In the genomic region with DNA sequence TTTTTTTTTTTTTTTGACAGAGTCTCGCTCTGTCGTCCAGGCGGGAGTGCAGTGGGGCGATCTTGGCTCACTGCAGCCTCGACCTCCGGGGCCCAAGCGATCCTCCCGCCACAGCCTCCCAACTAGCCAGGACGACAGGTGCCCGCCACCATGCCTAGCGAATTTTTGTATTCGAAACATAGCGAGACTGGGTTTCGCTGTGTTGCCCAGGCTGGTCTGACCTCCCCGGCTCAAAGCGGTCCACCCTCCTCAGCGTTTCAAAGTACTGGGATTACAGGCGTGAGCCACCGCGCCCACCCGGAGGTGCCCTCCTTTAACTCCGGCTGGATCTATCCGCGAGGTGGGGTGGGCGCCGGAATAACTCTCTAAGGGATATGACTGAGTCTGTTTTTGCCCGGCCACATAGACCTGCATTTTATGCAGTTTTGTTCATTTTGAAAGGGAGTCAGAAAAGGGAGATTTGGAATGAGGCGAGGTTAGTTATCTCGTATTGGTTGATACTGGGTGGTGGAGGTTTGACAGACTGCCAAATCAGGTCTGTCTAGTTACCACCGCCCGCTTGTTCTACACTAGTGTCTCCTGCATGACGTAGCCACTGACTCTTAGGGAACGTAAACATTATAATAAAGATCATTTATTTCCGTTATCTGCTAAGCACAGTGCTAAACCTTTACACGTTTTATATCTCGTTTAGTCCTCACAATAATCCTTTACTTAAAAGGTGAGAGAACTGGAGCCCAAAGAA, we compare ENCODE assay signal across 8 cellular contexts. TPM values are rescaled to one million over a fixed set of nuclear protein-coding genes. Genes with fewer than 3 reads are reported as not detected.
DNase-seq lines count a peak whose midpoint lies in the region; ATAC-seq and TF ChIP-seq lines count a peak whose summit lies in the region.

No MANE protein-coding gene starts in this region.

- H3K4me1 Mint-ChIP-seq in GM23338 = peaks cover 15% of the 10 kb centered on the region

- H3F3A ChIP-seq in GM23338 (replicated peaks; ENCODE audit: low read depth) = peaks cover 20% of the 10 kb centered on the region; the same call in 1 of the 2 replicates

- ATAC-seq in GM23338 = no peak; the same call in 2 of the 3 replicates
- no peak for ATAC-seq in HG03457 (IDR thresholded peaks at IDR 0.05; ENCODE audit: unreplicated experiment)
- ATAC-seq in HG03139 (IDR thresholded peaks at IDR 0.05; ENCODE audit: unreplicated experiment) = no peak

- H3K9me3 Mint-ChIP-seq in GM23338 = no peaks in the 10 kb centered on the region

- H3K27ac Mint-ChIP-seq in GM23338 = peak overlapping the region; percentile 80

- intact Hi-C loops in sigmoid colon (cut with DNase I) = no loop called here

- no peaks in the 10 kb centered on the region for H3K27me3 Mint-ChIP-seq in GM23338 (ENCODE audit: insufficient read depth, low read depth, poor library complexity)

- H2AFZ ChIP-seq in GM23338 = no peak overlapping the region

- peaks cover 33% of the 10 kb centered on the region for H4K20me1 ChIP-seq in GM23338 (replicated peaks; ENCODE audit: insufficient read depth)

- peaks cover 43% of the 10 kb centered on the region for H3K79me2 ChIP-seq in GM23338 (replicated peaks; ENCODE audit: insufficient read depth)

- TF ChIP-seq POLR2A in sigmoid colon (IDR thresholded peaks at IDR 0.05) = no peak

- H3K36me3 Mint-ChIP-seq in GM23338 (ENCODE audit: low read depth) = peaks cover 36% of the 10 kb centered on the region

- H3K27me3 ChIP-seq in GM23338 (ENCODE audit: insufficient read depth) = no peaks in the 10 kb centered on the region
- no peaks in the 10 kb centered on the region for H3K27me3 ChIP-seq in SJSA1 (replicated peaks)
- no peaks in the 10 kb centered on the region for H3K27me3 ChIP-seq in sigmoid colon

- no peak for TF ChIP-seq EP300 in sigmoid colon (IDR thresholded peaks at IDR 0.05)

- no peaks in the 10 kb centered on the region for H3K9me2 ChIP-seq in GM23338 (ENCODE audit: insufficient read depth)

- H3K9me3 ChIP-seq in SJSA1 (replicated peaks) (no peaks in the 10 kb centered on the region), sigmoid colon (no peaks in the 10 kb centered on the region)

- 55 to 74% methylated on average over 36 of the region's 36 CpGs for WGBS in sigmoid colon, 2 donors

- H3K36me3 ChIP-seq in GM23338 (ENCODE audit: insufficient read depth) (peaks cover 16% of the 10 kb centered on the region), SJSA1 (peaks cover 34% of the 10 kb centered on the region), sigmoid colon (peaks cover 0 to 6% (median 2%) of the 10 kb centered on the region in 4 donors)

- H3K4me1 ChIP-seq in GM23338 (ENCODE audit: insufficient read depth) (no peaks in the 10 kb centered on the region), SJSA1 (replicated peaks) (peaks cover 9% of the 10 kb centered on the region), sigmoid colon (peaks cover 0 to 23% (median 17%) of the 10 kb centered on the region in 4 donors)

- DNase-seq in GM23338 (ENCODE audit: low spot score) = no peak
- no peak for DNase-seq in SJSA1 (ENCODE audit: low read depth in 1 of 2, low spot score in 2 of 2)
- DNase-seq in fibroblast of villous mesenchyme (ENCODE audit: low read depth) = peak; percentile 16
- peak; percentile 67 for DNase-seq in sigmoid colon
- DNase-seq in pons (ENCODE audit: low spot score) = no peak
- no peak for DNase-seq in GDM1 (lab: John Stamatoyannopoulos, UW)

- H3K4me3 Mint-ChIP-seq in GM23338 = peak overlapping the region; percentile 99

- TF ChIP-seq CTCF in GM23338 (conservative IDR thresholded peaks at IDR 0.05; ENCODE audit: low read depth in 2 of 2) (no peak), fibroblast of villous mesenchyme (IDR thresholded peaks at IDR 0.05; ENCODE audit: insufficient read depth, low read depth, low read length) (no peak), sigmoid colon (IDR thresholded peaks at IDR 0.05) (no peak)

- peak overlapping the region; percentile 93 for H3K4me2 ChIP-seq in GM23338

- H3K4me3 ChIP-seq in GM23338 (peak overlapping the region; percentile 86), SJSA1 (peak overlapping the region; percentile 69), fibroblast of villous mesenchyme (ENCODE audit: low read depth, low read length) (peak overlapping the region; percentile 74), sigmoid colon (peak overlapping the region; percentile 75 to 87 (median 82))

- 0 out of 2 replicates have a peak overlapping the region, but pooled peaks have one; percentile 17 for H3K27ac ChIP-seq in GM23338 (ENCODE audit: low read depth)
- no peak overlapping the region for H3K27ac ChIP-seq in SJSA1
- H3K27ac ChIP-seq in sigmoid colon = peak overlapping the region; percentile 94 to 96 (median 96)

TF ChIP-seq in GM23338, 12 proteins besides CTCF, POLR2A, EP300 and RAD21 (continues in another document):
- TF ChIP-seq STAT1 (IDR thresholded peaks at IDR 0.05; ENCODE audit: unreplicated experiment) = no peak
- TF ChIP-seq, protein P1, sequence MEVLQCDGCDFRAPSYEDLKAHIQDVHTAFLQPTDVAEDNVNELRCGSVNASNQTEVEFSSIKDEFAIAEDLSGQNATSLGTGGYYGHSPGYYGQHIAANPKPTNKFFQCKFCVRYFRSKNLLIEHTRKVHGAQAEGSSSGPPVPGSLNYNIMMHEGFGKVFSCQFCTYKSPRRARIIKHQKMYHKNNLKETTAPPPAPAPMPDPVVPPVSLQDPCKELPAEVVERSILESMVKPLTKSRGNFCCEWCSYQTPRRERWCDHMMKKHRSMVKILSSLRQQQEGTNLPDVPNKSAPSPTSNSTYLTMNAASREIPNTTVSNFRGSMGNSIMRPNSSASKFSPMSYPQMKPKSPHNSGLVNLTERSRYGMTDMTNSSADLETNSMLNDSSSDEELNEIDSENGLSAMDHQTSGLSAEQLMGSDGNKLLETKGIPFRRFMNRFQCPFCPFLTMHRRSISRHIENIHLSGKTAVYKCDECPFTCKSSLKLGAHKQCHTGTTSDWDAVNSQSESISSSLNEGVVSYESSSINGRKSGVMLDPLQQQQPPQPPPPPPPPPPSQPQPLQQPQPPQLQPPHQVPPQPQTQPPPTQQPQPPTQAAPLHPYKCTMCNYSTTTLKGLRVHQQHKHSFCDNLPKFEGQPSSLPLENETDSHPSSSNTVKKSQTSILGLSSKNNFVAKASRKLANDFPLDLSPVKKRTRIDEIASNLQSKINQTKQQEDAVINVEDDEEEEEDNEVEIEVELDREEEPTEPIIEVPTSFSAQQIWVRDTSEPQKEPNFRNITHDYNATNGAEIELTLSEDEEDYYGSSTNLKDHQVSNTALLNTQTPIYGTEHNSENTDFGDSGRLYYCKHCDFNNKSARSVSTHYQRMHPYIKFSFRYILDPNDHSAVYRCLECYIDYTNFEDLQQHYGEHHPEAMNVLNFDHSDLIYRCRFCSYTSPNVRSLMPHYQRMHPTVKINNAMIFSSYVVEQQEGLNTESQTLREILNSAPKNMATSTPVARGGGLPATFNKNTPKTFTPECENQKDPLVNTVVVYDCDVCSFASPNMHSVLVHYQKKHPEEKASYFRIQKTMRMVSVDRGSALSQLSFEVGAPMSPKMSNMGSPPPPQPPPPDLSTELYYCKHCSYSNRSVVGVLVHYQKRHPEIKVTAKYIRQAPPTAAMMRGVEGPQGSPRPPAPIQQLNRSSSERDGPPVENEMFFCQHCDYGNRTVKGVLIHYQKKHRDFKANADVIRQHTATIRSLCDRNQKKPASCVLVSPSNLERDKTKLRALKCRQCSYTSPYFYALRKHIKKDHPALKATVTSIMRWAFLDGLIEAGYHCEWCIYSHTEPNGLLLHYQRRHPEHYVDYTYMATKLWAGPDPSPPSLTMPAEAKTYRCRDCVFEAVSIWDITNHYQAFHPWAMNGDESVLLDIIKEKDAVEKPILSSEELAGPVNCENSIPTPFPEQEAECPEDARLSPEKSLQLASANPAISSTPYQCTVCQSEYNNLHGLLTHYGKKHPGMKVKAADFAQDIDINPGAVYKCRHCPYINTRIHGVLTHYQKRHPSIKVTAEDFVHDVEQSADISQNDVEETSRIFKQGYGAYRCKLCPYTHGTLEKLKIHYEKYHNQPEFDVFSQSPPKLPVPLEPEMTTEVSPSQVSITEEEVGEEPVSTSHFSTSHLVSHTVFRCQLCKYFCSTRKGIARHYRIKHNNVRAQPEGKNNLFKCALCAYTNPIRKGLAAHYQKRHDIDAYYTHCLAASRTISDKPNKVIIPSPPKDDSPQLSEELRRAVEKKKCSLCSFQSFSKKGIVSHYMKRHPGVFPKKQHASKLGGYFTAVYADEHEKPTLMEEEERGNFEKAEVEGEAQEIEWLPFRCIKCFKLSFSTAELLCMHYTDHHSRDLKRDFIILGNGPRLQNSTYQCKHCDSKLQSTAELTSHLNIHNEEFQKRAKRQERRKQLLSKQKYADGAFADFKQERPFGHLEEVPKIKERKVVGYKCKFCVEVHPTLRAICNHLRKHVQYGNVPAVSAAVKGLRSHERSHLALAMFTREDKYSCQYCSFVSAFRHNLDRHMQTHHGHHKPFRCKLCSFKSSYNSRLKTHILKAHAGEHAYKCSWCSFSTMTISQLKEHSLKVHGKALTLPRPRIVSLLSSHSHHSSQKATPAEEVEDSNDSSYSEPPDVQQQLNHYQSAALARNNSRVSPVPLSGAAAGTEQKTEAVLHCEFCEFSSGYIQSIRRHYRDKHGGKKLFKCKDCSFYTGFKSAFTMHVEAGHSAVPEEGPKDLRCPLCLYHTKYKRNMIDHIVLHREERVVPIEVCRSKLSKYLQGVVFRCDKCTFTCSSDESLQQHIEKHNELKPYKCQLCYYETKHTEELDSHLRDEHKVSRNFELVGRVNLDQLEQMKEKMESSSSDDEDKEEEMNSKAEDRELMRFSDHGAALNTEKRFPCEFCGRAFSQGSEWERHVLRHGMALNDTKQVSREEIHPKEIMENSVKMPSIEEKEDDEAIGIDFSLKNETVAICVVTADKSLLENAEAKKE (CRISPR knock-in tag; IDR thresholded peaks at IDR 0.05) = no peak
- TF ChIP-seq POLR2AphosphoS5 (IDR thresholded peaks at IDR 0.05; ENCODE audit: low read depth) = no peak

RNA-seq across cellular contexts. Expression of gene CCT4, which starts 0.9 kb away (rescaled TPM):
- 343 and 378 TPM in 2 replicates for total RNA-seq in GM23338 (2014; rRNA removed; shearing (Covaris generic))
- polyA plus RNA-seq in GM23338 (2016; fragmentation: Nextera tagmentation; extraction: Ambion mirVana) (314 and 333 TPM in 2 replicates), sigmoid colon (10 to 100 TPM; 51.3 to 94.7 (median 57.1) TPM)
- total RNA-seq in SJSA1 (2014; rRNA removed; shearing (Covaris generic)) = 247 and 253 TPM in 2 replicates
- total RNA-seq in fibroblast of villous mesenchyme (111 and 147 TPM in 2 replicates), sigmoid colon (100 to 1,000 TPM in 1 of 4 donors, 10 to 100 TPM in 3; 75.8 to 111 (median 97.9) TPM)

RNA-seq across cellular contexts. Expression of gene COMMD1, which starts 16.1 kb away (rescaled TPM):
- total RNA-seq in GM23338 (2014; rRNA removed; shearing (Covaris generic)) = 19.1 and 54.9 TPM in 2 replicates
- polyA plus RNA-seq in GM23338 (2016; fragmentation: Nextera tagmentation; extraction: Ambion mirVana) (73.9 and 83.7 TPM in 2 replicates), sigmoid colon (10 to 100 TPM; 27.2 to 50.6 (median 36.6) TPM)
- total RNA-seq in SJSA1 (2014; rRNA removed; shearing (Covaris generic)) = 62.2 and 76.8 TPM in 2 replicates
- total RNA-seq in fibroblast of villous mesenchyme (59.2 and 63.5 TPM in 2 replicates), sigmoid colon (10 to 100 TPM; 44.0 to 59.2 (median 55.1) TPM)

RNA-seq across cellular contexts. Expression of gene FAM161A, which starts 35.5 kb away (rescaled TPM):
- total RNA-seq in GM23338 (2014; rRNA removed; shearing (Covaris generic)) = 13.1 and 16.2 TPM in 2 replicates
- polyA plus RNA-seq in GM23338 (2016; fragmentation: Nextera tagmentation; extraction: Ambion mirVana) (24.8 and 27.4 TPM in 2 replicates), sigmoid colon (1 to 10 TPM in 2 of 3 donors, under 1 TPM in 1; 0.46 to 1.8 (median 1.1) TPM)
- 1.3 and 2.5 TPM in 2 replicates for total RNA-seq in SJSA1 (2014; rRNA removed; shearing (Covaris generic))
- total RNA-seq in fibroblast of villous mesenchyme (1.9 and 2.2 TPM in 2 replicates), sigmoid colon (1 to 10 TPM; 1.5 to 4.1 (median 3.4) TPM)

Comparison
In these comparisons a context has a peak if more than half of its experiments do, and no peak if none do; other contexts are left out.
1. DNase-seq: peak in fibroblast of villous mesenchyme (single experiment) and sigmoid colon (single experiment); none in GM23338 (single experiment), SJSA1 (0 of 2), pons (single experiment) and GDM1 (single experiment).
2. Peak in every context shown above with its lines, with median percentiles within 50 percentile points of each other: H3K4me3 ChIP-seq.